ENCODE assay signal across 11 cellular contexts in the genomic region with DNA sequence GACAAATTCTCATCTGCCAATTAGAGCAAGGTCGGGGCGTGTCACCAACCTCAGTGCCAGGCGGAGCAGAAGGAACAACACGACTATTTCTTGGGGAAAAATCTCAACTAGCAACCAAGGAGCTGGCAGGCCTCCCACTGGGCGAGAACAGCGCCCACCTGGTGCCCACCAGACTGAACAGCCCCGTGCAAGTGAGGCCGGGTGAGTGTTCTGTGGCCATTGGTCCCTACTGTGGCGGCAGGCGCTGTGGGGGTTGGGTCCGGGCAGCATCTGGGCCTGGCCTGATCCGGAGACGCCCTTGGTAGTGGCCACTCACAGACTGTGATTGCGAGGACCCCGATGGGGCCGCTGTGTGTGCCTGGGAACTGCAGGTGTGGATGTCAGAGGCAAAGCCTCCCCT. TPM values are rescaled to one million over a fixed set of nuclear protein-coding genes. Genes with fewer than 3 reads are reported as not detected.
DNase-seq lines count a peak whose midpoint lies in the region; ATAC-seq and TF ChIP-seq lines count a peak whose summit lies in the region.
"Had no signal": no experiment of that assay in that cellular context is flagged by ENCODE, and none has a peak within 500 bp of the region (broad histone marks: within the 10 kb centered on the region; RNA-seq: fewer than 3 reads in every experiment).

No MANE protein-coding gene starts in this region.

- H3K27ac Mint-ChIP-seq in activated CD8-positive, alpha-beta memory T cell treated with anti-CD3 and anti-CD28 coated beads, Interleukin-2, amount 10 ng/mL, durations not matched to agents 7 days and 5 days, result peak overlapping the region; percentile 90
- peak overlapping the region; percentile 92 for H3K27ac Mint-ChIP-seq in activated CD8-positive, alpha-beta T cell treated with anti-CD3 and anti-CD28 coated beads, Interleukin-2, amount 10 ng/mL, durations not matched to agents 7 days and 5 days
- H3K27ac Mint-ChIP-seq in immature natural killer cell, result peak overlapping the region; percentile 88 to 96 (median 92)
- H3K27ac Mint-ChIP-seq in stimulated activated memory B cell treated with anti-CD40 and anti-IgM and Interleukin-4, amounts not matched to agents 10 μg/mL and 1 μg/mL and 100 μg/mL, for 72 hours, result peak overlapping the region; percentile 44
- H3K27ac Mint-ChIP-seq in Calu3 (ENCODE audit: unreplicated experiment), result no peak overlapping the region

- H3K9me3 Mint-ChIP-seq in activated CD8-positive, alpha-beta memory T cell treated with anti-CD3 and anti-CD28 coated beads, Interleukin-2, amount 10 ng/mL, durations not matched to agents 7 days and 5 days (ENCODE audit: low read depth), result no peaks in the 10 kb centered on the region
- no peaks in the 10 kb centered on the region for H3K9me3 Mint-ChIP-seq in activated CD8-positive, alpha-beta T cell treated with anti-CD3 and anti-CD28 coated beads, Interleukin-2, amount 10 ng/mL, durations not matched to agents 7 days and 5 days (ENCODE audit: insufficient read depth)
- H3K9me3 Mint-ChIP-seq in immature natural killer cell, result no peaks in the 10 kb centered on the region
- H3K9me3 Mint-ChIP-seq in stimulated activated memory B cell treated with anti-CD40 and anti-IgM and Interleukin-4, amounts not matched to agents 10 μg/mL and 1 μg/mL and 100 μg/mL, for 72 hours, result no peaks in the 10 kb centered on the region
- H3K9me3 Mint-ChIP-seq in Calu3 (ENCODE audit: low read depth, unreplicated experiment), result no peaks in the 10 kb centered on the region

- ATAC-seq in activated CD8-positive, alpha-beta memory T cell treated with anti-CD3 and anti-CD28 coated beads, Interleukin-2, amount 10 ng/mL, durations not matched to agents 7 days and 5 days, result no peak
- no peak for ATAC-seq in activated CD8-positive, alpha-beta T cell treated with anti-CD3 and anti-CD28 coated beads, Interleukin-2, amount 10 ng/mL, durations not matched to agents 7 days and 5 days
- no peak for ATAC-seq in stimulated activated memory B cell treated with anti-CD40 and anti-IgM and Interleukin-4, amounts not matched to agents 10 μg/mL and 1 μg/mL and 100 μg/mL, for 72 hours
- ATAC-seq in GM18858 (IDR thresholded peaks at IDR 0.05; ENCODE audit: unreplicated experiment), result no peak

- no TSS peak for BruUV-seq in Calu3 (replicated peaks; lab: Mats Ljungman, UMichigan)

- POLR2A ChIA-PET in activated CD8-positive, alpha-beta T cell treated with anti-CD3 and anti-CD28 coated beads, Interleukin-2, amount 10 ng/mL, durations not matched to agents 7 days and 5 days (lab: Charles Lee), result interaction anchor here (1.0 to 2.7 kb wide), 4 partner anchors 8 to 43 kb away, joined by 3 to 16 read pairs (median 6); a partner anchor contains a TSS

- H3K4me3 Mint-ChIP-seq in activated CD8-positive, alpha-beta memory T cell treated with anti-CD3 and anti-CD28 coated beads, Interleukin-2, amount 10 ng/mL, durations not matched to agents 7 days and 5 days, result no peak overlapping the region
- peak overlapping the region; percentile 69 for H3K4me3 Mint-ChIP-seq in activated CD8-positive, alpha-beta T cell treated with anti-CD3 and anti-CD28 coated beads, Interleukin-2, amount 10 ng/mL, durations not matched to agents 7 days and 5 days
- peak overlapping the region; percentile 59 to 83 (median 78) for H3K4me3 Mint-ChIP-seq in immature natural killer cell
- H3K4me3 Mint-ChIP-seq in stimulated activated memory B cell treated with anti-CD40 and anti-IgM and Interleukin-4, amounts not matched to agents 10 μg/mL and 1 μg/mL and 100 μg/mL, for 72 hours, result peak overlapping the region; percentile 51
- H3K4me3 Mint-ChIP-seq in Calu3 (ENCODE audit: low read depth, unreplicated experiment), result no peak overlapping the region

- peaks cover 7% of the 10 kb centered on the region for H3K36me3 Mint-ChIP-seq in activated CD8-positive, alpha-beta memory T cell treated with anti-CD3 and anti-CD28 coated beads, Interleukin-2, amount 10 ng/mL, durations not matched to agents 7 days and 5 days
- peaks cover 30% of the 10 kb centered on the region for H3K36me3 Mint-ChIP-seq in activated CD8-positive, alpha-beta T cell treated with anti-CD3 and anti-CD28 coated beads, Interleukin-2, amount 10 ng/mL, durations not matched to agents 7 days and 5 days (ENCODE audit: low read depth)
- H3K36me3 Mint-ChIP-seq in immature natural killer cell (peaks cover 0 to 4% (median 4%) of the 10 kb centered on the region in 3 donors), Calu3 (ENCODE audit: insufficient read depth, unreplicated experiment) (no peaks in the 10 kb centered on the region)
- H3K36me3 Mint-ChIP-seq in stimulated activated memory B cell treated with anti-CD40 and anti-IgM and Interleukin-4, amounts not matched to agents 10 μg/mL and 1 μg/mL and 100 μg/mL, for 72 hours, result peaks cover 6% of the 10 kb centered on the region

- CTCF ChIA-PET in activated CD8-positive, alpha-beta memory T cell treated with anti-CD3 and anti-CD28 coated beads, Interleukin-2, amount 10 ng/mL, durations not matched to agents 7 days and 5 days (lab: Charles Lee), result interaction anchor here (1.4 to 2.2 kb wide), 3 partner anchors 10 to 50 kb away, joined by 3 to 8 read pairs (median 7); no protein-coding TSS in a partner anchor
- CTCF ChIA-PET in activated CD8-positive, alpha-beta T cell treated with anti-CD3 and anti-CD28 coated beads, Interleukin-2, amount 10 ng/mL, durations not matched to agents 7 days and 5 days (lab: Charles Lee), result interaction anchor here (2.0 to 2.4 kb wide), 2 partner anchors 46 to 49 kb away, joined by 6 to 21 read pairs; no protein-coding TSS in a partner anchor
- CTCF ChIA-PET in Calu3 (lab: Charles Lee), result interaction anchor here (0.6 kb wide), 1 partner anchor 10 kb away, joined by 3 read pairs; no protein-coding TSS in a partner anchor

- no peaks in the 10 kb centered on the region for H3K27me3 Mint-ChIP-seq in activated CD8-positive, alpha-beta memory T cell treated with anti-CD3 and anti-CD28 coated beads, Interleukin-2, amount 10 ng/mL, durations not matched to agents 7 days and 5 days
- no peaks in the 10 kb centered on the region for H3K27me3 Mint-ChIP-seq in activated CD8-positive, alpha-beta T cell treated with anti-CD3 and anti-CD28 coated beads, Interleukin-2, amount 10 ng/mL, durations not matched to agents 7 days and 5 days (ENCODE audit: low read depth)
- H3K27me3 Mint-ChIP-seq in immature natural killer cell (ENCODE audit: low read depth in 3 of 3), result peaks cover 5 to 27% (median 8%) of the 10 kb centered on the region in 3 donors
- no peaks in the 10 kb centered on the region for H3K27me3 Mint-ChIP-seq in stimulated activated memory B cell treated with anti-CD40 and anti-IgM and Interleukin-4, amounts not matched to agents 10 μg/mL and 1 μg/mL and 100 μg/mL, for 72 hours
- no peaks in the 10 kb centered on the region for H3K27me3 Mint-ChIP-seq in Calu3 (ENCODE audit: unreplicated experiment)

- peaks cover 59% of the 10 kb centered on the region for H3K4me1 Mint-ChIP-seq in activated CD8-positive, alpha-beta memory T cell treated with anti-CD3 and anti-CD28 coated beads, Interleukin-2, amount 10 ng/mL, durations not matched to agents 7 days and 5 days
- peaks cover 81% of the 10 kb centered on the region for H3K4me1 Mint-ChIP-seq in activated CD8-positive, alpha-beta T cell treated with anti-CD3 and anti-CD28 coated beads, Interleukin-2, amount 10 ng/mL, durations not matched to agents 7 days and 5 days (ENCODE audit: low read depth)
- H3K4me1 Mint-ChIP-seq in immature natural killer cell, result peaks cover 65 to 81% of the 10 kb centered on the region in 2 donors
- H3K4me1 Mint-ChIP-seq in stimulated activated memory B cell treated with anti-CD40 and anti-IgM and Interleukin-4, amounts not matched to agents 10 μg/mL and 1 μg/mL and 100 μg/mL, for 72 hours, result peaks cover 82% of the 10 kb centered on the region
- H3K4me1 Mint-ChIP-seq in Calu3 (ENCODE audit: low read depth, unreplicated experiment), result peaks cover 7% of the 10 kb centered on the region

- no peak for DNase-seq in activated CD8-positive, alpha-beta memory T cell treated with anti-CD3 and anti-CD28 coated beads, Interleukin-2, amount 10 ng/mL, durations not matched to agents 7 days and 5 days
- no peak for DNase-seq in activated CD8-positive, alpha-beta memory T cell treated with anti-CD3 and anti-CD28 coated beads, Interleukin-2, amount 50 U/mL, for 48 hours
- DNase-seq in activated CD8-positive, alpha-beta T cell treated with anti-CD3 and anti-CD28 coated beads, Interleukin-2, amount 10 ng/mL, durations not matched to agents 7 days and 5 days, result no peak
- DNase-seq in immature natural killer cell (no peak), Ammon's horn (ENCODE audit: low spot score) (no peak), Calu3 (no peak)
- DNase-seq: DMS 273 treated with DMSO at 0.1 percent for 48 hours, NCI-H187 treated with DMSO at 0.1 percent for 48 hours, SJCRH30 had no signal

- no peak for TF ChIP-seq CTCF in Calu3 (IDR thresholded peaks at IDR 0.05; ENCODE audit: unreplicated experiment)

- intact Hi-C loops in Calu3 (cut with micrococcal nuclease; ENCODE audit: unreplicated experiment), result no loop called here

RNA-seq across cellular contexts. Expression of a gene that starts 11.5 kb away (rescaled TPM):
- total RNA-seq in activated CD8-positive, alpha-beta memory T cell treated with anti-CD3 and anti-CD28 coated beads, Interleukin-2, amount 10 ng/mL, durations not matched to agents 7 days and 5 days, result 10 to 100 TPM; 67.3 to 73.5 TPM
- total RNA-seq in activated CD8-positive, alpha-beta T cell treated with anti-CD3 and anti-CD28 coated beads, Interleukin-2, amount 10 ng/mL, durations not matched to agents 7 days and 5 days, result 10 to 100 TPM; 86.6 to 94.1 TPM
- 10 to 100 TPM in 1 of 3 donors, 1 to 10 TPM in 1, under 1 TPM in 1; 0.98 to 22.8 (median 4.3) TPM for polyA plus RNA-seq in immature natural killer cell
- total RNA-seq in Calu3 (2022), result 11.7 and 17.7 TPM in 2 replicates

RNA-seq across cellular contexts. Expression of a gene that starts 51.6 kb away (rescaled TPM):
- 10 to 100 TPM; 88.0 to 96.7 TPM for total RNA-seq in activated CD8-positive, alpha-beta memory T cell treated with anti-CD3 and anti-CD28 coated beads, Interleukin-2, amount 10 ng/mL, durations not matched to agents 7 days and 5 days
- total RNA-seq in activated CD8-positive, alpha-beta T cell treated with anti-CD3 and anti-CD28 coated beads, Interleukin-2, amount 10 ng/mL, durations not matched to agents 7 days and 5 days, result 10 to 100 TPM; 86.8 to 89.2 TPM
- 10 to 100 TPM in 2 of 3 donors, 1 to 10 TPM in 1; 3.9 to 46.0 (median 15.9) TPM for polyA plus RNA-seq in immature natural killer cell
- 48.9 and 49.6 TPM in 2 replicates for total RNA-seq in Calu3 (2022)

Comparison
In these comparisons a context has a peak if more than half of its experiments do, and no peak if none do; other contexts are left out.
1. H3K4me3 Mint-ChIP-seq: peak in activated CD8-positive, alpha-beta T cell treated with anti-CD3 and anti-CD28 coated beads, Interleukin-2, amount 10 ng/mL, durations not matched to agents 7 days and 5 days (single experiment), immature natural killer cell (5 of 5) and stimulated activated memory B cell treated with anti-CD40 and anti-IgM and Interleukin-4, amounts not matched to agents 10 μg/mL and 1 μg/mL and 100 μg/mL, for 72 hours (single experiment); none in activated CD8-positive, alpha-beta memory T cell treated with anti-CD3 and anti-CD28 coated beads, Interleukin-2, amount 10 ng/mL, durations not matched to agents 7 days and 5 days (single experiment) and Calu3 (single experiment).